In genomic region chr15:80747317-80748053, GRCh38 we compare ENCODE assay signal across 2 cellular contexts.
TF ChIP-seq lines count a peak whose summit lies in the region.

No MANE protein-coding gene starts in this region.

TF ChIP-seq in HEK293, 187 proteins besides CTCF, POLR2A, EP300 and RAD21 (continues in another document):
- TF ChIP-seq REST (tag by site-specific recombination; IDR thresholded peaks at IDR 0.05) (no peak), ZNF280C (tag by site-specific recombination; IDR thresholded peaks at IDR 0.05) (no peak), GLI2 (tag by site-specific recombination; IDR thresholded peaks at IDR 0.05; ENCODE audit: borderline replicate concordance, low read depth) (no peak), TRIM28 (IDR thresholded peaks at IDR 0.05; ENCODE audit: borderline replicate concordance, low read length) (peak; percentile 77), ZNF776 (tag by site-specific recombination; IDR thresholded peaks at IDR 0.05; ENCODE audit: borderline replicate concordance) (no peak), BCL11A (tag by site-specific recombination; IDR thresholded peaks at IDR 0.05; ENCODE audit: low read depth) (no peak), ZFP41 (tag by site-specific recombination; IDR thresholded peaks at IDR 0.05; ENCODE audit: borderline replicate concordance) (no peak), GLIS1 (tag by site-specific recombination; IDR thresholded peaks at IDR 0.05) (0 out of 2 replicates have a peak, but pooled peaks have one; percentile 50), ZIC2 (tag by site-specific recombination; IDR thresholded peaks at IDR 0.05) (peak; percentile 64), ZNF621 (tag by site-specific recombination; IDR thresholded peaks at IDR 0.05) (no peak), ZNF585B (tag by site-specific recombination; IDR thresholded peaks at IDR 0.05) (no peak), ZNF174 (tag by site-specific recombination; IDR thresholded peaks at IDR 0.05) (no peak), ZNF692 (tag by site-specific recombination; IDR thresholded peaks at IDR 0.05) (peak; percentile 25; the same call in 1 of the 2 replicates), ZNF610 (tag by site-specific recombination; IDR thresholded peaks at IDR 0.05; ENCODE audit: borderline replicate concordance) (no peak), ZFP69B (tag by site-specific recombination; IDR thresholded peaks at IDR 0.05) (no peak), ZXDB (tag by site-specific recombination; IDR thresholded peaks at IDR 0.05) (peak; percentile 37; the same call in 1 of the 2 replicates), ZNF341 (tag by site-specific recombination; IDR thresholded peaks at IDR 0.05; ENCODE audit: low read depth) (peak; percentile 93), ZEB2 (tag by site-specific recombination; IDR thresholded peaks at IDR 0.05) (0 out of 2 replicates have a peak, but pooled peaks have one; percentile 33), SETDB1 (IDR thresholded peaks at IDR 0.05; ENCODE audit: insufficient read length, low read length) (no peak), ZNF571 (tag by site-specific recombination; IDR thresholded peaks at IDR 0.05) (no peak), ZNF37A (tag by site-specific recombination; IDR thresholded peaks at IDR 0.05) (no peak), ZNF335 (tag by site-specific recombination; conservative IDR thresholded peaks at IDR 0.05) (peak; percentile 63), ZNF792 (tag by site-specific recombination; IDR thresholded peaks at IDR 0.05) (no peak), ZNF791 (tag by site-specific recombination; IDR thresholded peaks at IDR 0.05) (no peak), ZNF169 (tag by site-specific recombination; IDR thresholded peaks at IDR 0.05) (no peak), IKZF3 (tag by site-specific recombination; IDR thresholded peaks at IDR 0.05) (0 out of 2 replicates have a peak, but pooled peaks have one; percentile 33)

TF ChIP-seq in H1, 55 proteins besides CTCF, POLR2A, EP300 and RAD21:
- TF ChIP-seq NANOG (IDR thresholded peaks at IDR 0.05; ENCODE audit: insufficient read depth, low read depth, low read length, poor library complexity, severe bottlenecking) (no peak), TEAD4 (IDR thresholded peaks at IDR 0.05; ENCODE audit: low read depth, low read length) (no peak), POU5F1 (IDR thresholded peaks at IDR 0.05; ENCODE audit: low read depth, low read length) (no peak), RBBP5 (IDR thresholded peaks at IDR 0.05; ENCODE audit: borderline replicate concordance, low read depth, low read length) (no peak), SIRT6 (IDR thresholded peaks at IDR 0.05; ENCODE audit: low read length) (no peak), JUN (IDR thresholded peaks at IDR 0.05; ENCODE audit: low read depth, low read length) (no peak), NRF1 (IDR thresholded peaks at IDR 0.05; ENCODE audit: low read depth, low read length) (no peak), ATF3 (IDR thresholded peaks at IDR 0.05; ENCODE audit: insufficient read depth, low read depth, low read length) (no peak), SUZ12 (IDR thresholded peaks at IDR 0.05; ENCODE audit: low read length) (no peak), CEBPB (IDR thresholded peaks at IDR 0.05; ENCODE audit: low read depth, low read length) (no peak)
